Comparison of ENCODE assay signal across 9 cellular contexts in the genomic region with DNA sequence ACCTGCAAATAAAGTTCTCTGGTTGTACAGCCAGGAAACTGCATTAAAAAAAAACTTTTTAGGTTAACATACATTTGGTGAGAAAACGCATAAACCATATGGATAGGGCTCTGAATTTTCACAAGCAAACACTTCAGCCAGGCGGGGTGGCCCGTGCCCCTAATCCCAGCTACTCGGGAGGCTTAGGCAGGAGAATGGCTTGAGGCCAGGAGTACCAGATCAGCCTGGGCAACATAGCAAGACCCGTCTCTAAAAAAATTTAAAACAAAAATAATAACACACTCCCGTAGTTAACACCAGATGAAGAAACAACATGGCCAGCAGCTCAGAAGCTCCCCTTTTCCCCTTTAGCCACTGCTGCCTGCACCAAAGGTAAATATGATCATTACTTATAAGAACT. TPM values are rescaled to one million over a fixed set of nuclear protein-coding genes. Genes with fewer than 3 reads are reported as not detected.
DNase-seq lines count a peak whose midpoint lies in the region; ATAC-seq, FAIRE-seq and TF ChIP-seq lines count a peak whose summit lies in the region.
"Had no signal": no experiment of that assay in that cellular context is flagged by ENCODE, and none has a peak within 500 bp of the region (broad histone marks: within the 10 kb centered on the region; RNA-seq: fewer than 3 reads in every experiment).

No MANE protein-coding gene starts in this region.

- CTCF ChIA-PET in activated CD8-positive, alpha-beta memory T cell treated with anti-CD3 and anti-CD28 coated beads, Interleukin-2, amount 10 ng/mL, durations not matched to agents 7 days and 5 days (lab: Charles Lee), result interaction anchor here (1.0 to 1.2 kb wide), 2 partner anchors 72 to 126 kb away, joined by 3 read pairs; no protein-coding TSS in a partner anchor
- CTCF ChIA-PET in HepG2 (lab: Yijun Ruan, JAX; ENCODE audit: low intra/inter-chr PET ratio, low total read pairs), result no interaction called here

- ATAC-seq in activated CD8-positive, alpha-beta memory T cell treated with anti-CD3 and anti-CD28 coated beads, Interleukin-2, amount 10 ng/mL, durations not matched to agents 7 days and 5 days, result no peak
- no peak for ATAC-seq in HepG2
- no peak for ATAC-seq in HG03159 (IDR thresholded peaks at IDR 0.05; ENCODE audit: unreplicated experiment)
- no peak for ATAC-seq in HG02885 (IDR thresholded peaks at IDR 0.05; ENCODE audit: poor library complexity, unreplicated experiment)

- no peak for FAIRE-seq in HepG2 (lab: Jason Lieb, UNC)

- H3K4me3 ChIP-seq in HepG2 (replicated peaks in 1 of 3; ENCODE audit: insufficient read depth in 1 of 3, low read depth in 2 of 3, low read length in 3 of 3), result peak overlapping the region; percentile 51 to 79 (median 56)
- H3K4me3 ChIP-seq in suprapubic skin, result peak overlapping the region; percentile 78

- no TSS peak for BruUV-seq in HepG2 (replicated peaks; lab: Mats Ljungman, UMichigan)

- H3K79me2 ChIP-seq in HepG2 (ENCODE audit: insufficient read depth, low read length), result peaks cover 21% of the 10 kb centered on the region

- TF ChIP-seq CTCF in HepG2 (CRISPR knock-in tag; IDR thresholded peaks at IDR 0.05) (no peak), suprapubic skin (IDR thresholded peaks at IDR 0.05) (no peak)

- H3K27me3 ChIP-seq in HepG2 (ENCODE audit: control insufficient read depth in 1 of 2, insufficient read depth in 2 of 2, low read length in 2 of 2) (no peaks in the 10 kb centered on the region; a peak in 1 of 5 replicates), suprapubic skin (no peaks in the 10 kb centered on the region)

- DNase-seq in activated CD8-positive, alpha-beta memory T cell treated with anti-CD3 and anti-CD28 coated beads, Interleukin-2, amount 10 ng/mL, durations not matched to agents 7 days and 5 days, result no peak
- no peak for DNase-seq in activated CD8-positive, alpha-beta memory T cell treated with anti-CD3 and anti-CD28 coated beads, Interleukin-2, amount 50 U/mL, for 48 hours
- DNase-seq in activated T-helper 2 cell treated with anti-CD3 and anti-CD28 coated beads, Interferon-gamma antibody, Interleukin-2, Interleukin-4, amounts not matched to agents 10 μg/mL and 5 μg/mL and 100 μg/mL, durations not matched to agents 14 hours and 24 hours and 36 hours (ENCODE audit: low spot score), result no peak
- no peak for DNase-seq in HepG2 (ENCODE audit: low spot score)
- no peak for DNase-seq in suprapubic skin (ENCODE audit: low spot score in 2 of 2)
- DNase-seq in effector CD8-positive, alpha-beta T cell (lab: John Stamatoyannopoulos, UW), result no peak
- DNase-seq: NCI-H1694 had no signal

- no peak overlapping the region for H2AFZ ChIP-seq in HepG2 (ENCODE audit: low read length)

- intact Hi-C loops in activated T-helper 2 cell treated with anti-CD3 and anti-CD28 coated beads, Interferon-gamma antibody, Interleukin-2, Interleukin-4, amounts not matched to agents 10 μg/mL and 5 μg/mL and 100 μg/mL, durations not matched to agents 14 hours and 24 hours and 36 hours (cut with micrococcal nuclease), result loop anchor here (1.0 to 10.0 kb wide), 9 partner anchors 23 to 1641 kb away; a partner anchor contains a TSS
- intact Hi-C loops in HepG2 (cut with micrococcal nuclease; ENCODE audit: unreplicated experiment), result loop anchor here (1.0 to 10.0 kb wide), 3 partner anchors 125 to 651 kb away; no protein-coding TSS in a partner anchor

- H3K36me3 Mint-ChIP-seq in activated CD8-positive, alpha-beta memory T cell treated with anti-CD3 and anti-CD28 coated beads, Interleukin-2, amount 10 ng/mL, durations not matched to agents 7 days and 5 days, result peaks cover 22% of the 10 kb centered on the region
- peaks cover 15% of the 10 kb centered on the region for H3K36me3 Mint-ChIP-seq in activated T-helper 2 cell treated with anti-CD3 and anti-CD28 coated beads, Interferon-gamma antibody, Interleukin-2, Interleukin-4, amounts not matched to agents 10 μg/mL and 5 μg/mL and 100 μg/mL, durations not matched to agents 14 hours and 24 hours and 36 hours (ENCODE audit: low read depth)

- no peak for TF ChIP-seq EP300 in HepG2 (IDR thresholded peaks at IDR 0.05; ENCODE audit: low read depth in 2 of 2, low read length in 2 of 2)
- TF ChIP-seq EP300 in HepG2 (CRISPR knock-in tag; IDR thresholded peaks at IDR 0.05; ENCODE audit: borderline replicate concordance), result no peak
- TF ChIP-seq EP300 in suprapubic skin (IDR thresholded peaks at IDR 0.05), result no peak

- in situ Hi-C loops in HepG2 (cut with HindIII; ENCODE audit: extremely low pct_ligation_motif_present, low pct_unique_long_range_greater_than_20kb), result loop anchor here (10.0 kb wide), 1 partner anchor 139 kb away; no protein-coding TSS in a partner anchor

- no peaks in the 10 kb centered on the region for H3K9me3 ChIP-seq in HepG2 (ENCODE audit: low read length)
- no peaks in the 10 kb centered on the region for H3K9me3 ChIP-seq in suprapubic skin

- TF ChIP-seq POLR2A in HepG2 (IDR thresholded peaks at IDR 0.05; ENCODE audit: insufficient read depth in 1 of 2, low read depth in 2 of 2, low read length in 2 of 2), result no peak
- no peak for TF ChIP-seq POLR2A in suprapubic skin (IDR thresholded peaks at IDR 0.05)

- H3K4me2 ChIP-seq in HepG2 (ENCODE audit: low read depth, low read length), result peak overlapping the region; percentile 88

- TF ChIP-seq RAD21 in HepG2 (CRISPR knock-in tag; IDR thresholded peaks at IDR 0.05), result no peak

- H3K36me3 ChIP-seq in HepG2 (replicated peaks in 1 of 2; ENCODE audit: control insufficient read depth in 1 of 2, insufficient read depth in 2 of 2, low read length in 2 of 2) (peaks cover 0 to 5% of the 10 kb centered on the region in 2 experiments; a peak in 2 of 5 replicates), suprapubic skin (peaks cover 4% of the 10 kb centered on the region)

- H3K4me1 ChIP-seq in HepG2 (ENCODE audit: insufficient read depth, low read length) (peaks cover 50% of the 10 kb centered on the region), suprapubic skin (peaks cover 43% of the 10 kb centered on the region)

- no peaks in the 10 kb centered on the region for H3K27me3 Mint-ChIP-seq in activated CD8-positive, alpha-beta memory T cell treated with anti-CD3 and anti-CD28 coated beads, Interleukin-2, amount 10 ng/mL, durations not matched to agents 7 days and 5 days
- H3K27me3 Mint-ChIP-seq in activated T-helper 2 cell treated with anti-CD3 and anti-CD28 coated beads, Interferon-gamma antibody, Interleukin-2, Interleukin-4, amounts not matched to agents 10 μg/mL and 5 μg/mL and 100 μg/mL, durations not matched to agents 14 hours and 24 hours and 36 hours (ENCODE audit: low read depth), result no peaks in the 10 kb centered on the region

- whole genome bisulfite sequencing in HepG2 (ENCODE audit: low lambda C conversion rate), result 2% methylated on average over 6 of the region's 6 CpGs
- 48% methylated on average over 6 of the region's 6 CpGs for WGBS in suprapubic skin

- peaks cover 55% of the 10 kb centered on the region for H3K4me1 Mint-ChIP-seq in activated CD8-positive, alpha-beta memory T cell treated with anti-CD3 and anti-CD28 coated beads, Interleukin-2, amount 10 ng/mL, durations not matched to agents 7 days and 5 days
- H3K4me1 Mint-ChIP-seq in activated T-helper 2 cell treated with anti-CD3 and anti-CD28 coated beads, Interferon-gamma antibody, Interleukin-2, Interleukin-4, amounts not matched to agents 10 μg/mL and 5 μg/mL and 100 μg/mL, durations not matched to agents 14 hours and 24 hours and 36 hours (ENCODE audit: low read depth), result peaks cover 32% of the 10 kb centered on the region

- peak overlapping the region; percentile 66 for H3K9ac ChIP-seq in HepG2 (ENCODE audit: insufficient read depth, low read depth, low read length)

- H3K9me3 Mint-ChIP-seq in activated CD8-positive, alpha-beta memory T cell treated with anti-CD3 and anti-CD28 coated beads, Interleukin-2, amount 10 ng/mL, durations not matched to agents 7 days and 5 days (ENCODE audit: low read depth), result no peaks in the 10 kb centered on the region
- no peaks in the 10 kb centered on the region for H3K9me3 Mint-ChIP-seq in activated T-helper 2 cell treated with anti-CD3 and anti-CD28 coated beads, Interferon-gamma antibody, Interleukin-2, Interleukin-4, amounts not matched to agents 10 μg/mL and 5 μg/mL and 100 μg/mL, durations not matched to agents 14 hours and 24 hours and 36 hours

- H3K27ac Mint-ChIP-seq in activated CD8-positive, alpha-beta memory T cell treated with anti-CD3 and anti-CD28 coated beads, Interleukin-2, amount 10 ng/mL, durations not matched to agents 7 days and 5 days, result peak overlapping the region; percentile 98
- no peak overlapping the region for H3K27ac Mint-ChIP-seq in activated T-helper 2 cell treated with anti-CD3 and anti-CD28 coated beads, Interferon-gamma antibody, Interleukin-2, Interleukin-4, amounts not matched to agents 10 μg/mL and 5 μg/mL and 100 μg/mL, durations not matched to agents 14 hours and 24 hours and 36 hours

- peak overlapping the region; percentile 91 for H3K4me3 Mint-ChIP-seq in activated CD8-positive, alpha-beta memory T cell treated with anti-CD3 and anti-CD28 coated beads, Interleukin-2, amount 10 ng/mL, durations not matched to agents 7 days and 5 days
- peak overlapping the region; percentile 90 for H3K4me3 Mint-ChIP-seq in activated T-helper 2 cell treated with anti-CD3 and anti-CD28 coated beads, Interferon-gamma antibody, Interleukin-2, Interleukin-4, amounts not matched to agents 10 μg/mL and 5 μg/mL and 100 μg/mL, durations not matched to agents 14 hours and 24 hours and 36 hours (ENCODE audit: low read depth)

- H3K27ac ChIP-seq in HepG2 (ENCODE audit: extremely low read length, insufficient read depth, low read length) (peak overlapping the region; percentile 70), suprapubic skin (no peak overlapping the region)

- H4K20me1 ChIP-seq in HepG2 (ENCODE audit: insufficient read depth, low read length), result peaks cover 7% of the 10 kb centered on the region; the same call in 1 of the 2 replicates

- POLR2A ChIA-PET in HepG2 (lab: Yijun Ruan, JAX), result interaction anchor here (1.1 to 2.6 kb wide), 7 partner anchors 8 to 125 kb away, joined by 3 to 20 read pairs (median 5); a partner anchor contains a TSS

RNA-seq across cellular contexts. Expression of a gene that starts 3.2 kb away (rescaled TPM):
- 1,000 to 10,000 TPM; 1,755 to 2,066 TPM for total RNA-seq in activated CD8-positive, alpha-beta memory T cell treated with anti-CD3 and anti-CD28 coated beads, Interleukin-2, amount 10 ng/mL, durations not matched to agents 7 days and 5 days
- total RNA-seq in activated T-helper 2 cell treated with anti-CD3 and anti-CD28 coated beads, Interferon-gamma antibody, Interleukin-2, Interleukin-4, amounts not matched to agents 10 μg/mL and 5 μg/mL and 100 μg/mL, durations not matched to agents 14 hours and 24 hours and 36 hours, result 2,421 and 2,433 TPM in 2 replicates
- 1,291 and 1,534 TPM in 2 replicates for total RNA-seq in HepG2 (2016; rRNA removed; fragmentation: Illumina TruSeq; extraction: Trizol)
- total RNA-seq in HepG2 (2016; cell fraction: cytosol; rRNA removed; fragmentation: Illumina TruSeq; extraction: Trizol; ENCODE audit: low read depth), result 1,420 and 1,565 TPM in 2 replicates
- 1,291 and 1,624 TPM in 2 replicates for total RNA-seq in HepG2 (2016; cell fraction: insoluble cytoplasmic fraction; rRNA removed; fragmentation: Illumina TruSeq; extraction: Trizol)
- 2,440 and 2,539 TPM in 2 replicates for total RNA-seq in HepG2 (2016; cell fraction: membrane; rRNA removed; fragmentation: Illumina TruSeq; extraction: Trizol)
- total RNA-seq in HepG2 (2016; cell fraction: nucleus; rRNA removed; fragmentation: Illumina TruSeq; extraction: Trizol), result 404 and 486 TPM in 2 replicates
- 502 and 554 TPM in 2 replicates for polyA plus RNA-seq in HepG2 (2011; rRNA removed)
- 480 and 499 TPM in 2 replicates for polyA plus RNA-seq in HepG2 (2011; cell fraction: cytosol; rRNA removed)
- 133 TPM in 2 replicates for polyA plus RNA-seq in HepG2 (2011; cell fraction: nucleus; rRNA removed)
- 2,003 and 2,065 TPM in 2 replicates for polyA plus RNA-seq in HepG2 (2012)
- 2,396 and 2,553 TPM in 2 replicates for polyA plus RNA-seq in HepG2 (2016; cell fraction: cytosol; fragmentation: Illumina TruSeq; extraction: Trizol; ENCODE audit: low read depth)
- polyA plus RNA-seq in HepG2 (2016; cell fraction: insoluble cytoplasmic fraction; fragmentation: Illumina TruSeq; extraction: Trizol; ENCODE audit: low read depth), result 1,996 and 2,029 TPM in 2 replicates
- polyA plus RNA-seq in HepG2 (2016; cell fraction: membrane; fragmentation: Illumina TruSeq; extraction: Trizol; ENCODE audit: low read depth), result 3,179 and 3,263 TPM in 2 replicates
- polyA plus RNA-seq in HepG2 (2016; cell fraction: nucleus; fragmentation: Illumina TruSeq; extraction: Trizol; ENCODE audit: insufficient read depth, low read depth), result 859 TPM in 2 replicates
- 440 and 569 TPM in 2 replicates for polyA minus RNA-seq in HepG2 (2011; rRNA and poly(A)+ RNA removed; ENCODE audit: low replicate concordance)
- polyA minus RNA-seq in HepG2 (2011; cell fraction: cytosol; rRNA and poly(A)+ RNA removed), result 617 and 745 TPM in 2 replicates
- polyA minus RNA-seq in HepG2 (2011; cell fraction: nucleus; rRNA and poly(A)+ RNA removed), result 167 and 200 TPM in 2 replicates
- total RNA-seq in suprapubic skin, result 100 to 1,000 TPM; 428 to 617 (median 466) TPM

RNA-seq across cellular contexts. Expression of a gene that starts 23.0 kb away (rescaled TPM):
- total RNA-seq in activated CD8-positive, alpha-beta memory T cell treated with anti-CD3 and anti-CD28 coated beads, Interleukin-2, amount 10 ng/mL, durations not matched to agents 7 days and 5 days, result 10 to 100 TPM; 10.1 to 11.0 TPM
- 7.8 and 9.1 TPM in 2 replicates for total RNA-seq in activated T-helper 2 cell treated with anti-CD3 and anti-CD28 coated beads, Interferon-gamma antibody, Interleukin-2, Interleukin-4, amounts not matched to agents 10 μg/mL and 5 μg/mL and 100 μg/mL, durations not matched to agents 14 hours and 24 hours and 36 hours
- total RNA-seq in HepG2 (2016; rRNA removed; fragmentation: Illumina TruSeq; extraction: Trizol), result 4.9 and 5.2 TPM in 2 replicates
- 0.40 and 0.88 TPM in 2 replicates for total RNA-seq in HepG2 (2016; cell fraction: cytosol; rRNA removed; fragmentation: Illumina TruSeq; extraction: Trizol; ENCODE audit: low read depth)
- 4.5 and 5.1 TPM in 2 replicates for total RNA-seq in HepG2 (2016; cell fraction: insoluble cytoplasmic fraction; rRNA removed; fragmentation: Illumina TruSeq; extraction: Trizol)
- total RNA-seq in HepG2 (2016; cell fraction: membrane; rRNA removed; fragmentation: Illumina TruSeq; extraction: Trizol), result 1.6 and 1.8 TPM in 2 replicates
- total RNA-seq in HepG2 (2016; cell fraction: nucleus; rRNA removed; fragmentation: Illumina TruSeq; extraction: Trizol), result 4.0 and 5.1 TPM in 2 replicates
- 0.83 and 1.0 TPM in 2 replicates for polyA plus RNA-seq in HepG2 (2011; rRNA removed)
- 0.83 and 0.95 TPM in 2 replicates for polyA plus RNA-seq in HepG2 (2011; cell fraction: cytosol; rRNA removed)
- polyA plus RNA-seq in HepG2 (2011; cell fraction: nucleus; rRNA removed), result 1.5 and 1.9 TPM in 2 replicates
- polyA plus RNA-seq in HepG2 (2012), result 0.97 and 1.1 TPM in 2 replicates
- polyA plus RNA-seq in HepG2 (2016; cell fraction: cytosol; fragmentation: Illumina TruSeq; extraction: Trizol; ENCODE audit: low read depth), result 0.11 and 0.15 TPM in 2 replicates
- polyA plus RNA-seq in HepG2 (2016; cell fraction: insoluble cytoplasmic fraction; fragmentation: Illumina TruSeq; extraction: Trizol; ENCODE audit: low read depth), result 2.4 TPM in 2 replicates
- polyA plus RNA-seq in HepG2 (2016; cell fraction: membrane; fragmentation: Illumina TruSeq; extraction: Trizol; ENCODE audit: low read depth), result 0.53 and 0.58 TPM in 2 replicates
- polyA plus RNA-seq in HepG2 (2016; cell fraction: nucleus; fragmentation: Illumina TruSeq; extraction: Trizol; ENCODE audit: insufficient read depth, low read depth), result 2.7 and 3.1 TPM in 2 replicates
- 4.6 and 6.5 TPM in 2 replicates for polyA minus RNA-seq in HepG2 (2011; rRNA and poly(A)+ RNA removed; ENCODE audit: low replicate concordance)
- polyA minus RNA-seq in HepG2 (2011; cell fraction: cytosol; rRNA and poly(A)+ RNA removed), result 2.4 and 2.9 TPM in 2 replicates
- polyA minus RNA-seq in HepG2 (2011; cell fraction: nucleus; rRNA and poly(A)+ RNA removed), result 5.2 and 5.3 TPM in 2 replicates
- total RNA-seq in suprapubic skin, result 10 to 100 TPM in 1 of 4 donors, 1 to 10 TPM in 3; 4.1 to 10.4 (median 6.1) TPM

RNA-seq across cellular contexts. Expression of a gene that starts 51.9 kb away (rescaled TPM):
- total RNA-seq in activated CD8-positive, alpha-beta memory T cell treated with anti-CD3 and anti-CD28 coated beads, Interleukin-2, amount 10 ng/mL, durations not matched to agents 7 days and 5 days, result 1 to 10 TPM; 5.7 to 8.3 TPM
- total RNA-seq in activated T-helper 2 cell treated with anti-CD3 and anti-CD28 coated beads, Interferon-gamma antibody, Interleukin-2, Interleukin-4, amounts not matched to agents 10 μg/mL and 5 μg/mL and 100 μg/mL, durations not matched to agents 14 hours and 24 hours and 36 hours, result 6.3 and 6.7 TPM in 2 replicates
- 12.2 and 16.3 TPM in 2 replicates for total RNA-seq in HepG2 (2016; rRNA removed; fragmentation: Illumina TruSeq; extraction: Trizol)
- 1.7 and 2.7 TPM in 2 replicates for total RNA-seq in HepG2 (2016; cell fraction: cytosol; rRNA removed; fragmentation: Illumina TruSeq; extraction: Trizol; ENCODE audit: low read depth)
- total RNA-seq in HepG2 (2016; cell fraction: insoluble cytoplasmic fraction; rRNA removed; fragmentation: Illumina TruSeq; extraction: Trizol), result 12.6 and 17.8 TPM in 2 replicates
- 7.8 and 9.2 TPM in 2 replicates for total RNA-seq in HepG2 (2016; cell fraction: membrane; rRNA removed; fragmentation: Illumina TruSeq; extraction: Trizol)
- 6.7 and 8.5 TPM in 2 replicates for total RNA-seq in HepG2 (2016; cell fraction: nucleus; rRNA removed; fragmentation: Illumina TruSeq; extraction: Trizol)
- 2.3 TPM in 2 replicates for polyA plus RNA-seq in HepG2 (2011; rRNA removed)
- 1.9 and 2.1 TPM in 2 replicates for polyA plus RNA-seq in HepG2 (2011; cell fraction: cytosol; rRNA removed)
- polyA plus RNA-seq in HepG2 (2011; cell fraction: nucleus; rRNA removed), result 2.3 and 2.8 TPM in 2 replicates
- 1.8 and 2.9 TPM in 2 replicates for polyA plus RNA-seq in HepG2 (2012)
- 0.79 and 0.89 TPM in 2 replicates for polyA plus RNA-seq in HepG2 (2016; cell fraction: cytosol; fragmentation: Illumina TruSeq; extraction: Trizol; ENCODE audit: low read depth)
- 8.3 and 9.0 TPM in 2 replicates for polyA plus RNA-seq in HepG2 (2016; cell fraction: insoluble cytoplasmic fraction; fragmentation: Illumina TruSeq; extraction: Trizol; ENCODE audit: low read depth)
- polyA plus RNA-seq in HepG2 (2016; cell fraction: membrane; fragmentation: Illumina TruSeq; extraction: Trizol; ENCODE audit: low read depth), result 3.1 TPM in 2 replicates
- 5.5 and 7.0 TPM in 2 replicates for polyA plus RNA-seq in HepG2 (2016; cell fraction: nucleus; fragmentation: Illumina TruSeq; extraction: Trizol; ENCODE audit: insufficient read depth, low read depth)
- 0.16 and 1.7 TPM in 2 replicates for polyA minus RNA-seq in HepG2 (2011; rRNA and poly(A)+ RNA removed; ENCODE audit: low replicate concordance)
- polyA minus RNA-seq in HepG2 (2011; cell fraction: cytosol; rRNA and poly(A)+ RNA removed), result 3.1 and 3.7 TPM in 2 replicates
- 5.2 and 8.2 TPM in 2 replicates for polyA minus RNA-seq in HepG2 (2011; cell fraction: nucleus; rRNA and poly(A)+ RNA removed)
- total RNA-seq in suprapubic skin, result 1 to 10 TPM in 3 of 4 donors, under 1 TPM in 1; 0.60 to 2.9 (median 1.6) TPM
